Comparison of ENCODE assay signal across 21 cellular contexts in genomic region chr6:3336066-3336786, GRCh38.
DNase-seq lines count a peak whose midpoint lies in the region; ATAC-seq, FAIRE-seq and TF ChIP-seq lines count a peak whose summit lies in the region.
"Had no signal": no experiment of that assay in that cellular context is flagged by ENCODE, and none has a peak within 500 bp of the region (broad histone marks: within the 10 kb centered on the region; RNA-seq: fewer than 3 reads in every experiment).

No MANE protein-coding gene starts in this region.

- BruUV-seq in K562 (replicated peaks; lab: Mats Ljungman, UMichigan) = no TSS peak

- CTCF ChIA-PET in K562 (lab: Yijun Ruan, JAX; ENCODE audit: low intra/inter-chr PET ratio) = no interaction called here
- CTCF ChIA-PET in activated CD4-positive, alpha-beta memory T cell treated with anti-CD3 and anti-CD28 coated beads, Interleukin-2, amount 10 ng/mL, durations not matched to agents 7 days and 5 days (lab: Charles Lee) = interaction anchor here (1.0 kb wide), 1 partner anchor 12 kb away, joined by 3 read pairs; no protein-coding TSS in a partner anchor

- no peak for TF ChIP-seq POLR2A in K562 (conservative IDR thresholded peaks at IDR 0.05)

- H3K18ac ChIP-seq in mesendoderm (ENCODE audit: low read length) = no peak overlapping the region

- POLR2A ChIA-PET in K562 (lab: Yijun Ruan, JAX) = interaction anchor here (0.9 to 5.0 kb wide), 4 partner anchors 7 to 15 kb away, joined by 3 to 35 read pairs (median 4); no protein-coding TSS in a partner anchor
- POLR2A ChIA-PET in activated CD4-positive, alpha-beta memory T cell treated with anti-CD3 and anti-CD28 coated beads, Interleukin-2, amount 10 ng/mL, durations not matched to agents 7 days and 5 days (lab: Charles Lee) = interaction anchor here (0.6 kb wide), 1 partner anchor 312 kb away, joined by 3 read pairs; no protein-coding TSS in a partner anchor

- H3K56ac ChIP-seq in mesendoderm (ENCODE audit: low read length) = no peak overlapping the region

- no peak for ATAC-seq in K562
- ATAC-seq in GM21390 (IDR thresholded peaks at IDR 0.05; ENCODE audit: unreplicated experiment) = no peak
- no peak for ATAC-seq in activated naive CD8-positive, alpha-beta T cell treated with anti-CD3 and anti-CD28 coated beads, Interleukin-2, amount 50 U/mL, for 24 hours
- ATAC-seq: GM12878 had no signal

- H4K8ac ChIP-seq in mesendoderm (ENCODE audit: low read depth, low read length) = no peak overlapping the region

- no peak overlapping the region for H2BK120ac ChIP-seq in mesendoderm (ENCODE audit: low read depth, low read length)

- H2BK5ac ChIP-seq in mesendoderm (ENCODE audit: low read length) = no peak overlapping the region

- H3K36me3 ChIP-seq in BLaER1 treated with 17β-estradiol and CSF1 and Interleukin-3, amounts not matched to agents 10 nM and 100 nM = no peaks in the 10 kb centered on the region
- H3K36me3 ChIP-seq in K562 (ENCODE audit: control insufficient read depth, insufficient read depth, low read length) (no peaks in the 10 kb centered on the region), mesendoderm (ENCODE audit: control insufficient read depth, insufficient read depth, low read length) (no peaks in the 10 kb centered on the region)

- TF ChIP-seq RAD21 in K562 (CRISPR knock-in tag; conservative IDR thresholded peaks at IDR 0.05 in 1 of 2, IDR thresholded peaks at IDR 0.05 in 1 of 2) = no peak

- no peaks in the 10 kb centered on the region for H3K79me1 ChIP-seq in mesendoderm (ENCODE audit: low read length)

- no peaks in the 10 kb centered on the region for H3K36me3 Mint-ChIP-seq in activated naive CD8-positive, alpha-beta T cell treated with anti-CD3 and anti-CD28 coated beads, Interleukin-2, amount 50 U/mL, for 24 hours (ENCODE audit: low read depth)
- H3K36me3 Mint-ChIP-seq in activated CD4-positive, alpha-beta memory T cell treated with anti-CD3 and anti-CD28 coated beads, Interleukin-2, amount 10 ng/mL, durations not matched to agents 7 days and 5 days (ENCODE audit: low read depth) = no peaks in the 10 kb centered on the region

- no peak overlapping the region for H3K4ac ChIP-seq in mesendoderm (ENCODE audit: low read depth, low read length)

- no peak overlapping the region for H3K23ac ChIP-seq in mesendoderm (ENCODE audit: low read length)

- in situ Hi-C loops in K562 (cut with MboI) = no loop called here

- H3K27ac Mint-ChIP-seq in activated naive CD8-positive, alpha-beta T cell treated with anti-CD3 and anti-CD28 coated beads, Interleukin-2, amount 50 U/mL, for 24 hours = no peak overlapping the region
- no peak overlapping the region for H3K27ac Mint-ChIP-seq in activated CD4-positive, alpha-beta memory T cell treated with anti-CD3 and anti-CD28 coated beads, Interleukin-2, amount 10 ng/mL, durations not matched to agents 7 days and 5 days
- H3K27ac Mint-ChIP-seq: CD4-positive, alpha-beta T cell; HFFc6 had no signal

- peak overlapping the region in 10 of 11 experiments; percentile 50 to 82 (median 74); a peak in 16 of 22 replicates for H3K4me2 ChIP-seq in BLaER1 treated with 17β-estradiol and CSF1 and Interleukin-3, amounts not matched to agents 10 nM and 100 nM
- no peak overlapping the region for H3K4me2 ChIP-seq in K562 (ENCODE audit: insufficient read depth, low read length)
- no peak overlapping the region for H3K4me2 ChIP-seq in mesendoderm (ENCODE audit: low read length)
- H3K4me2 ChIP-seq: KMS-11, SK-N-SH had no signal

- peaks cover 5% of the 10 kb centered on the region for H3K27me3 Mint-ChIP-seq in activated naive CD8-positive, alpha-beta T cell treated with anti-CD3 and anti-CD28 coated beads, Interleukin-2, amount 50 U/mL, for 24 hours
- peaks cover 8% of the 10 kb centered on the region for H3K27me3 Mint-ChIP-seq in activated CD4-positive, alpha-beta memory T cell treated with anti-CD3 and anti-CD28 coated beads, Interleukin-2, amount 10 ng/mL, durations not matched to agents 7 days and 5 days
- H3K27me3 Mint-ChIP-seq: CD4-positive, alpha-beta T cell had no signal

- DNase-seq in NCI-H2107 (lab: John Stamatoyannopoulos, UW) = peak; percentile 42
- no peak for DNase-seq in K562 (ENCODE audit: extremely low read depth in 1 of 4, low spot score in 3 of 4)
- DNase-seq in mesendoderm = peak; percentile 38
- DNase-seq in activated naive CD8-positive, alpha-beta T cell treated with anti-CD3 and anti-CD28 coated beads, Interleukin-2, amount 50 U/mL, for 24 hours = no peak
- no peak for DNase-seq in activated CD4-positive, alpha-beta T cell treated with anti-CD3 and anti-CD28 coated beads for 48 hours
- no peak for DNase-seq in activated CD4-positive, alpha-beta memory T cell treated with anti-CD3 and anti-CD28 coated beads, Interleukin-2, amount 10 ng/mL, durations not matched to agents 7 days and 5 days
- DNase-seq: AML-193; Calu3; CD4-positive, alpha-beta T cell; DMS79; GOT3; HFFc6; NCI-H1930; NCI-H345; Right ventricle myocardium superior; SK-N-SH had no signal

- H3K79me2 ChIP-seq in K562 (ENCODE audit: control insufficient read depth, insufficient read depth, low read length) (no peaks in the 10 kb centered on the region), mesendoderm (ENCODE audit: control insufficient read depth, insufficient read depth, low read length) (no peaks in the 10 kb centered on the region)

- H3K9ac ChIP-seq in BLaER1 treated with 17β-estradiol and CSF1 and Interleukin-3, amounts not matched to agents 10 nM and 100 nM = no peak overlapping the region
- H3K9ac ChIP-seq in K562 (ENCODE audit: insufficient read depth in 1 of 2, low read depth in 2 of 2, low read length in 2 of 2) (no peak overlapping the region), mesendoderm (ENCODE audit: low read length) (no peak overlapping the region)
- H3K9ac ChIP-seq: KMS-11, SK-N-SH had no signal

- intact Hi-C loops in K562 (cut with micrococcal nuclease) = no loop called here

- no peak for FAIRE-seq in K562 (lab: Jason Lieb, UNC)
- FAIRE-seq: GM12878, GM18507 had no signal

- TF ChIP-seq EP300 in K562 (IDR thresholded peaks at IDR 0.05; ENCODE audit: low read length) = no peak

- H3K9me1 ChIP-seq in K562 (ENCODE audit: control insufficient read depth, insufficient read depth, low read length) = no peaks in the 10 kb centered on the region

- H3K4me3 ChIP-seq in BLaER1 treated with 17β-estradiol and CSF1 and Interleukin-3, amounts not matched to agents 10 nM and 100 nM = no peak overlapping the region
- H3K4me3 ChIP-seq in K562 (no peak overlapping the region), mesendoderm (ENCODE audit: low read length) (no peak overlapping the region)
- H3K4me3 ChIP-seq: GM12878 had no signal

- no peaks in the 10 kb centered on the region for H4K20me1 ChIP-seq in BLaER1 treated with 17β-estradiol and CSF1 and Interleukin-3, amounts not matched to agents 10 nM and 100 nM
- no peaks in the 10 kb centered on the region for H4K20me1 ChIP-seq in K562 (replicated peaks; ENCODE audit: control insufficient read depth, insufficient read depth, low read length)

- 88% methylated on average over 11 of the region's 11 CpGs for WGBS in K562 (ENCODE audit: insufficient coverage, low coverage, missing lambda C conversion rate)
- WGBS in mesendoderm (ENCODE audit: extremely low coverage, insufficient coverage, low lambda C conversion rate) = no CpG with 5 or more reads among the region's 11 CpGs

- peaks cover 40 to 59% (median 47%) of the 10 kb centered on the region in 10 experiments for H3K4me1 ChIP-seq in BLaER1 treated with 17β-estradiol and CSF1 and Interleukin-3, amounts not matched to agents 10 nM and 100 nM
- H3K4me1 ChIP-seq in K562 (replicated peaks in 1 of 2; ENCODE audit: control insufficient read depth in 2 of 2, insufficient read depth in 2 of 2, low read length in 2 of 2) = peaks cover 10 to 41% of the 10 kb centered on the region in 2 experiments
- H3K4me1 ChIP-seq in mesendoderm (ENCODE audit: control insufficient read depth, low read depth, low read length) = peaks cover 9% of the 10 kb centered on the region

- no peak for TF ChIP-seq CTCF in K562 (IDR thresholded peaks at IDR 0.05 in 2 of 3, conservative IDR thresholded peaks at IDR 0.05 in 1 of 3; ENCODE audit: insufficient read depth in 2 of 3, low read depth in 1 of 3, low read length in 3 of 3)

- no peak overlapping the region for H3K27ac ChIP-seq in BLaER1 treated with 17β-estradiol and CSF1 and Interleukin-3, amounts not matched to agents 10 nM and 100 nM
- H3K27ac ChIP-seq in K562 (ENCODE audit: extremely low read depth, low read depth, low read length) (no peak overlapping the region), mesendoderm (ENCODE audit: low read depth, low read length) (no peak overlapping the region)
- H3K27ac ChIP-seq: KMS-11 had no signal

- no peak overlapping the region for H2AFZ ChIP-seq in K562 (ENCODE audit: low read depth, low read length)

- H2AK5ac ChIP-seq in mesendoderm (ENCODE audit: low read length) = no peak overlapping the region

- H3K4me3 Mint-ChIP-seq in activated naive CD8-positive, alpha-beta T cell treated with anti-CD3 and anti-CD28 coated beads, Interleukin-2, amount 50 U/mL, for 24 hours = no peak overlapping the region
- H3K4me3 Mint-ChIP-seq in activated CD4-positive, alpha-beta memory T cell treated with anti-CD3 and anti-CD28 coated beads, Interleukin-2, amount 10 ng/mL, durations not matched to agents 7 days and 5 days = no peak overlapping the region
- H3K4me3 Mint-ChIP-seq: CD4-positive, alpha-beta T cell; HFFc6 had no signal

- no peak overlapping the region for H4K5ac ChIP-seq in mesendoderm (ENCODE audit: low read length)

- H3K4me1 Mint-ChIP-seq in activated naive CD8-positive, alpha-beta T cell treated with anti-CD3 and anti-CD28 coated beads, Interleukin-2, amount 50 U/mL, for 24 hours = peaks cover 16% of the 10 kb centered on the region
- H3K4me1 Mint-ChIP-seq in activated CD4-positive, alpha-beta memory T cell treated with anti-CD3 and anti-CD28 coated beads, Interleukin-2, amount 10 ng/mL, durations not matched to agents 7 days and 5 days = peaks cover 10% of the 10 kb centered on the region

- H3K27me3 ChIP-seq in BLaER1 treated with 17β-estradiol and CSF1 and Interleukin-3, amounts not matched to agents 10 nM and 100 nM = no peaks in the 10 kb centered on the region
- H3K27me3 ChIP-seq in K562 (ENCODE audit: control insufficient read depth in 2 of 2, insufficient read depth in 2 of 2, low read length in 2 of 2) = no peaks in the 10 kb centered on the region
- no peaks in the 10 kb centered on the region for H3K27me3 ChIP-seq in mesendoderm (ENCODE audit: insufficient read depth, low read length, poor library complexity)

- H2BK15ac ChIP-seq in mesendoderm (replicated peaks; ENCODE audit: low read depth) = no peak overlapping the region

- no peaks in the 10 kb centered on the region for H3K9me3 ChIP-seq in BLaER1 treated with 17β-estradiol and CSF1 and Interleukin-3, amounts not matched to agents 10 nM and 100 nM (replicated peaks in 1 of 11)
- no peaks in the 10 kb centered on the region for H3K9me3 ChIP-seq in K562 (replicated peaks; ENCODE audit: control insufficient read depth, insufficient read depth, low read depth, low read length)
- H3K9me3 ChIP-seq: SK-N-SH had no signal

- no peaks in the 10 kb centered on the region for H3K9me3 Mint-ChIP-seq in activated naive CD8-positive, alpha-beta T cell treated with anti-CD3 and anti-CD28 coated beads, Interleukin-2, amount 50 U/mL, for 24 hours
- H3K9me3 Mint-ChIP-seq in activated CD4-positive, alpha-beta memory T cell treated with anti-CD3 and anti-CD28 coated beads, Interleukin-2, amount 10 ng/mL, durations not matched to agents 7 days and 5 days = no peaks in the 10 kb centered on the region
- H3K9me3 Mint-ChIP-seq: CD4-positive, alpha-beta T cell; HFFc6 had no signal

Comparison
In these comparisons a context has a peak if more than half of its experiments do, and no peak if none do; other contexts are left out.
1. H3K4me2 ChIP-seq: peak in BLaER1 treated with 17β-estradiol and CSF1 and Interleukin-3, amounts not matched to agents 10 nM and 100 nM (10 of 11); none in K562 (single experiment) and mesendoderm (single experiment).
2. DNase-seq: peak in NCI-H2107 (single experiment) and mesendoderm (single experiment); none in K562 (0 of 4), activated naive CD8-positive, alpha-beta T cell treated with anti-CD3 and anti-CD28 coated beads, Interleukin-2, amount 50 U/mL, for 24 hours (single experiment), activated CD4-positive, alpha-beta T cell treated with anti-CD3 and anti-CD28 coated beads for 48 hours (single experiment) and activated CD4-positive, alpha-beta memory T cell treated with anti-CD3 and anti-CD28 coated beads, Interleukin-2, amount 10 ng/mL, durations not matched to agents 7 days and 5 days (single experiment).